Comparison of ENCODE assay signal across 20 cellular contexts in genomic region chr10:86258488-86258887, GRCh38.
DNase-seq lines count a peak whose midpoint lies in the region; ATAC-seq and TF ChIP-seq lines count a peak whose summit lies in the region.
"Had no signal": no experiment of that assay in that cellular context is flagged by ENCODE, and none has a peak within 500 bp of the region (broad histone marks: within the 10 kb centered on the region; RNA-seq: fewer than 3 reads in every experiment).

No MANE protein-coding gene starts in this region.

- no peak for TF ChIP-seq CTCF in activated CD8-positive, alpha-beta T cell treated with anti-CD3 and anti-CD28 coated beads for 36 hours (IDR thresholded peaks at IDR 0.05)
- TF ChIP-seq CTCF in vagina (IDR thresholded peaks at IDR 0.05) = no peak
- no peak for TF ChIP-seq CTCF in GM13977 (IDR thresholded peaks at IDR 0.05; ENCODE audit: extremely low read depth, insufficient read depth, missing control alignments)

- no peak overlapping the region for H3K27ac Mint-ChIP-seq in activated CD8-positive, alpha-beta T cell treated with anti-CD3 and anti-CD28 coated beads, Interleukin-2, amount 10 ng/mL, durations not matched to agents 7 days and 5 days
- no peak overlapping the region for H3K27ac Mint-ChIP-seq in activated CD8-positive, alpha-beta T cell treated with anti-CD3 and anti-CD28 coated beads for 36 hours
- H3K27ac Mint-ChIP-seq: activated naive CD8-positive, alpha-beta T cell treated with anti-CD3 and anti-CD28 coated beads, Interleukin-2, amount 10 ng/mL, durations not matched to agents 7 days and 5 days; T-helper 2 cell treated with Interferon-gamma antibody and Interleukin-4, amounts not matched to agents 5 μg/mL and 100 μg/mL, for 36 hours had no signal

- no peaks in the 10 kb centered on the region for H3K27me3 ChIP-seq in vagina
- H3K27me3 ChIP-seq in effector memory CD4-positive, alpha-beta T cell (replicated peaks; ENCODE audit: control insufficient read depth, insufficient read depth, low read length, poor library complexity, severe bottlenecking) = no peaks in the 10 kb centered on the region

- H3K27ac ChIP-seq in angular gyrus (ENCODE audit: low read depth, low read length) = peak overlapping the region; percentile 77
- H3K27ac ChIP-seq in vagina = no peak overlapping the region
- H3K27ac ChIP-seq in effector memory CD4-positive, alpha-beta T cell (ENCODE audit: insufficient read depth, low read length, poor library complexity, severe bottlenecking) = no peak overlapping the region
- H3K27ac ChIP-seq: hepatocyte had no signal

- peaks cover 12% of the 10 kb centered on the region for H3K27me3 Mint-ChIP-seq in activated CD8-positive, alpha-beta T cell treated with anti-CD3 and anti-CD28 coated beads, Interleukin-2, amount 10 ng/mL, durations not matched to agents 7 days and 5 days (ENCODE audit: low read depth)
- peaks cover 7% of the 10 kb centered on the region for H3K27me3 Mint-ChIP-seq in activated CD8-positive, alpha-beta T cell treated with anti-CD3 and anti-CD28 coated beads for 36 hours

- no peaks in the 10 kb centered on the region for H3K9me3 Mint-ChIP-seq in activated CD8-positive, alpha-beta T cell treated with anti-CD3 and anti-CD28 coated beads, Interleukin-2, amount 10 ng/mL, durations not matched to agents 7 days and 5 days (ENCODE audit: insufficient read depth)
- H3K9me3 Mint-ChIP-seq in activated CD8-positive, alpha-beta T cell treated with anti-CD3 and anti-CD28 coated beads for 36 hours = no peaks in the 10 kb centered on the region
- H3K9me3 Mint-ChIP-seq: activated naive CD8-positive, alpha-beta T cell treated with anti-CD3 and anti-CD28 coated beads, Interleukin-2, amount 10 ng/mL, durations not matched to agents 7 days and 5 days; activated T-cell treated with anti-CD3 and anti-CD28 coated beads, Interleukin-2, amount 50 U/mL, for 24 hours; T-helper 2 cell treated with Interferon-gamma antibody and Interleukin-4, amounts not matched to agents 5 μg/mL and 100 μg/mL, for 36 hours had no signal

- TF ChIP-seq POLR2A in vagina (IDR thresholded peaks at IDR 0.05) = no peak

- POLR2A ChIA-PET in activated CD8-positive, alpha-beta T cell treated with anti-CD3 and anti-CD28 coated beads, Interleukin-2, amount 10 ng/mL, durations not matched to agents 7 days and 5 days (lab: Charles Lee) = no interaction called here
- POLR2A ChIA-PET in activated CD8-positive, alpha-beta T cell treated with anti-CD3 and anti-CD28 coated beads for 36 hours (lab: Charles Lee) = interaction anchor here (1.3 kb wide), 1 partner anchor 9 kb away, joined by 3 read pairs; no protein-coding TSS in a partner anchor

- no peaks in the 10 kb centered on the region for H3K4me1 Mint-ChIP-seq in activated CD8-positive, alpha-beta T cell treated with anti-CD3 and anti-CD28 coated beads, Interleukin-2, amount 10 ng/mL, durations not matched to agents 7 days and 5 days (ENCODE audit: low read depth)
- no peaks in the 10 kb centered on the region for H3K4me1 Mint-ChIP-seq in activated CD8-positive, alpha-beta T cell treated with anti-CD3 and anti-CD28 coated beads for 36 hours (ENCODE audit: low read depth)

- ATAC-seq in activated CD8-positive, alpha-beta T cell treated with anti-CD3 and anti-CD28 coated beads, Interleukin-2, amount 10 ng/mL, durations not matched to agents 7 days and 5 days = no peak
- no peak for ATAC-seq in activated CD8-positive, alpha-beta T cell treated with anti-CD3 and anti-CD28 coated beads for 36 hours
- ATAC-seq: stimulated activated naive CD8-positive, alpha-beta T cell treated with anti-CD3 and anti-CD28 coated beads, Interleukin-15, Interleukin-2, amounts not matched to agents 100 U/mL and 50 U/mL, for 24 hours had no signal

- in situ Hi-C loops in GM13977 (cut with MboI; ENCODE audit: low pct_unique_long_range_greater_than_20kb, low sequenced_read_pairs, unreplicated experiment) = no loop called here

- no peak overlapping the region for H3K4me3 Mint-ChIP-seq in activated CD8-positive, alpha-beta T cell treated with anti-CD3 and anti-CD28 coated beads, Interleukin-2, amount 10 ng/mL, durations not matched to agents 7 days and 5 days
- H3K4me3 Mint-ChIP-seq in activated CD8-positive, alpha-beta T cell treated with anti-CD3 and anti-CD28 coated beads for 36 hours = no peak overlapping the region
- H3K4me3 Mint-ChIP-seq: activated naive CD8-positive, alpha-beta T cell treated with anti-CD3 and anti-CD28 coated beads, Interleukin-2, amount 10 ng/mL, durations not matched to agents 7 days and 5 days; activated T-cell treated with anti-CD3 and anti-CD28 coated beads, Interleukin-2, amount 50 U/mL, for 24 hours; T-helper 2 cell treated with Interferon-gamma antibody and Interleukin-4, amounts not matched to agents 5 μg/mL and 100 μg/mL, for 36 hours had no signal

- no peak overlapping the region for H3K4me3 ChIP-seq in vagina
- H3K4me3 ChIP-seq in effector memory CD4-positive, alpha-beta T cell (ENCODE audit: insufficient read depth, low read depth, low read length, poor library complexity, severe bottlenecking) = no peak overlapping the region
- H3K4me3 ChIP-seq: HAP-1, hepatocyte, lung had no signal

- H3K9me3 ChIP-seq in vagina = no peaks in the 10 kb centered on the region
- H3K9me3 ChIP-seq in effector memory CD4-positive, alpha-beta T cell (ENCODE audit: control insufficient read depth, low read length) = no peaks in the 10 kb centered on the region
- H3K9me3 ChIP-seq: HAP-1 had no signal

- peaks cover 15% of the 10 kb centered on the region for H3K4me1 ChIP-seq in vagina
- no peaks in the 10 kb centered on the region for H3K4me1 ChIP-seq in effector memory CD4-positive, alpha-beta T cell (ENCODE audit: control insufficient read depth, insufficient read depth, low read length, poor library complexity, severe bottlenecking)
- H3K4me1 ChIP-seq: HAP-1 had no signal

- H3K36me3 ChIP-seq in vagina = no peaks in the 10 kb centered on the region
- H3K36me3 ChIP-seq in effector memory CD4-positive, alpha-beta T cell (ENCODE audit: control insufficient read depth, insufficient read depth, low read length) = no peaks in the 10 kb centered on the region
- H3K36me3 ChIP-seq: HAP-1 had no signal

- peak; percentile 14 for DNase-seq in activated CD8-positive, alpha-beta T cell treated with anti-CD3 and anti-CD28 coated beads, Interleukin-2, amount 10 ng/mL, durations not matched to agents 7 days and 5 days
- DNase-seq in activated CD8-positive, alpha-beta T cell treated with anti-CD3 and anti-CD28 coated beads for 36 hours = no peak
- DNase-seq in hypothalamus (lab: John Stamatoyannopoulos, UW) = peak in 34 of 51 donors; percentile 9 to 86 (median 58)
- peak; percentile 14 to 40 for DNase-seq in vagina (ENCODE audit: extremely low spot score in 2 of 2)
- no peak for DNase-seq in GM13977 (ENCODE audit: low spot score)
- no peak for DNase-seq in dedifferentiated amniotic fluid mesenchymal stem cell (ENCODE audit: extremely low spot score)
- DNase-seq in effector memory CD4-positive, alpha-beta T cell = no peak
- DNase-seq: activated CD4-positive, alpha-beta T cell treated with anti-CD3 and anti-CD28 coated beads for 4 hours; activated naive CD8-positive, alpha-beta T cell treated with anti-CD3 and anti-CD28 coated beads, Interleukin-2, amount 10 ng/mL, durations not matched to agents 7 days and 5 days; activated T-cell treated with anti-CD3 and anti-CD28 coated beads, Interleukin-2, amount 50 U/mL, for 24 hours; DMS153; Kasumi-1; NCI-H187; small intestine; stimulated activated naive CD8-positive, alpha-beta T cell treated with anti-CD3 and anti-CD28 coated beads, Interleukin-15, Interleukin-2, amounts not matched to agents 100 U/mL and 50 U/mL, for 24 hours had no signal

- no peaks in the 10 kb centered on the region for H3K36me3 Mint-ChIP-seq in activated CD8-positive, alpha-beta T cell treated with anti-CD3 and anti-CD28 coated beads, Interleukin-2, amount 10 ng/mL, durations not matched to agents 7 days and 5 days (ENCODE audit: low read depth)
- no peaks in the 10 kb centered on the region for H3K36me3 Mint-ChIP-seq in activated CD8-positive, alpha-beta T cell treated with anti-CD3 and anti-CD28 coated beads for 36 hours (ENCODE audit: low read depth)
- H3K36me3 Mint-ChIP-seq: activated naive CD8-positive, alpha-beta T cell treated with anti-CD3 and anti-CD28 coated beads, Interleukin-2, amount 10 ng/mL, durations not matched to agents 7 days and 5 days had no signal

- intact Hi-C loops in activated CD8-positive, alpha-beta T cell treated with anti-CD3 and anti-CD28 coated beads for 36 hours (cut with micrococcal nuclease) = no loop called here
- intact Hi-C loops in vagina (cut with DNase I) = no loop called here

- CTCF ChIA-PET in activated CD8-positive, alpha-beta T cell treated with anti-CD3 and anti-CD28 coated beads, Interleukin-2, amount 10 ng/mL, durations not matched to agents 7 days and 5 days (lab: Charles Lee) = no interaction called here
- CTCF ChIA-PET in activated CD8-positive, alpha-beta T cell treated with anti-CD3 and anti-CD28 coated beads for 36 hours (lab: Charles Lee) = no interaction called here

Comparison
In these comparisons a context has a peak if more than half of its experiments do, and no peak if none do; other contexts are left out.
1. DNase-seq: peak in activated CD8-positive, alpha-beta T cell treated with anti-CD3 and anti-CD28 coated beads, Interleukin-2, amount 10 ng/mL, durations not matched to agents 7 days and 5 days (single experiment), hypothalamus (34 of 51) and vagina (2 of 2); none in activated CD8-positive, alpha-beta T cell treated with anti-CD3 and anti-CD28 coated beads for 36 hours (single experiment), GM13977 (single experiment), dedifferentiated amniotic fluid mesenchymal stem cell (single experiment) and effector memory CD4-positive, alpha-beta T cell (0 of 3).